In the genomic region with DNA sequence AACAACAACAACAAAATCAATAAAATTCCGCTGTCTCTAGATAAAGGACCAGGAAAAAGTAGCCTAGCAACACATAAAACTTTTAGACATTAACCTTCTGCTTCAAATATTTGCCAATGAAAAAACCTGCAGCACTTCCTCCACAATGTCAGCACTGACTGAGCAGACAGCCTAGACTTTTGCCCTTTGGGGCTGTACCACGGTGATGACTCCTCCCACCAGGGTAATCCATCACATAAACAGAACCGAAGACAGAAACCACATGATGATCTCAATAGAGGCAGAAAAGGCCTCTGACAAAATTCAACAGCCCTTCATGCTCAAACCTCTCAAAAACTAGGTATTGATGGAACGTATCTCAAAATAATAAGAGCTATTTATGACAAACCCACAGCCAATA, we compare ENCODE assay signal across 13 cellular contexts. TPM values are rescaled to one million over a fixed set of nuclear protein-coding genes. Genes with fewer than 3 reads are reported as not detected.
"Had no signal": no experiment of that assay in that cellular context is flagged by ENCODE, and none has a peak within 500 bp of the region (broad histone marks: within the 10 kb centered on the region; RNA-seq: fewer than 3 reads in every experiment).

No MANE protein-coding gene starts in this region.

- H3K27ac Mint-ChIP-seq: activated CD4-positive, alpha-beta memory T cell treated with anti-CD3 and anti-CD28 coated beads for 36 hours; activated naive CD8-positive, alpha-beta T cell treated with anti-CD3 and anti-CD28 coated beads, Interleukin-2, amount 10 ng/mL, durations not matched to agents 7 days and 5 days; immature natural killer cell; T-helper 2 cell treated with Interferon-gamma antibody and Interleukin-4, amounts not matched to agents 5 μg/mL and 100 μg/mL, for 36 hours had no signal

- ATAC-seq: activated T-cell treated with anti-CD3 and anti-CD28 coated beads, Interleukin-2, amount 50 U/mL, for 4 hours; left cardiac atrium had no signal

- H3K4me3 Mint-ChIP-seq: activated CD4-positive, alpha-beta memory T cell treated with anti-CD3 and anti-CD28 coated beads for 36 hours; activated naive CD8-positive, alpha-beta T cell treated with anti-CD3 and anti-CD28 coated beads, Interleukin-2, amount 10 ng/mL, durations not matched to agents 7 days and 5 days; activated T-cell treated with anti-CD3 and anti-CD28 coated beads, Interleukin-2, amount 50 U/mL, for 4 hours; immature natural killer cell; nephron; T-helper 2 cell treated with Interferon-gamma antibody and Interleukin-4, amounts not matched to agents 5 μg/mL and 100 μg/mL, for 36 hours had no signal

- H3K27me3 Mint-ChIP-seq: activated CD4-positive, alpha-beta memory T cell treated with anti-CD3 and anti-CD28 coated beads for 36 hours; activated naive CD8-positive, alpha-beta T cell treated with anti-CD3 and anti-CD28 coated beads, Interleukin-2, amount 10 ng/mL, durations not matched to agents 7 days and 5 days had no signal

- H3K4me1 Mint-ChIP-seq: activated naive CD8-positive, alpha-beta T cell treated with anti-CD3 and anti-CD28 coated beads, Interleukin-2, amount 10 ng/mL, durations not matched to agents 7 days and 5 days; immature natural killer cell; nephron had no signal

- DNase-seq: activated CD4-positive, alpha-beta memory T cell treated with anti-CD3 and anti-CD28 coated beads for 36 hours; activated CD4-positive, alpha-beta T cell treated with anti-CD3 and anti-CD28 coated beads for 1 hour; activated gamma-delta T cell; activated naive CD8-positive, alpha-beta T cell treated with anti-CD3 and anti-CD28 coated beads, Interleukin-2, amount 10 ng/mL, durations not matched to agents 7 days and 5 days; activated T-cell treated with anti-CD3 and anti-CD28 coated beads, Interleukin-2, amount 50 U/mL, for 4 hours; anterior cingulate cortex; dorsolateral prefrontal cortex; immature natural killer cell; left cardiac atrium; mammary epithelial cell; ovary had no signal

- H3K9me3 Mint-ChIP-seq: activated T-cell treated with anti-CD3 and anti-CD28 coated beads, Interleukin-2, amount 50 U/mL, for 4 hours; nephron had no signal

- H3K36me3 Mint-ChIP-seq: activated CD4-positive, alpha-beta memory T cell treated with anti-CD3 and anti-CD28 coated beads for 36 hours; activated naive CD8-positive, alpha-beta T cell treated with anti-CD3 and anti-CD28 coated beads, Interleukin-2, amount 10 ng/mL, durations not matched to agents 7 days and 5 days; immature natural killer cell had no signal

RNA-seq across cellular contexts. Expression of a gene that starts 30.2 kb away (rescaled TPM):
- total RNA-seq: activated CD4-positive, alpha-beta memory T cell treated with anti-CD3 and anti-CD28 coated beads for 36 hours; activated naive CD8-positive, alpha-beta T cell treated with anti-CD3 and anti-CD28 coated beads, Interleukin-2, amount 10 ng/mL, durations not matched to agents 7 days and 5 days; activated T-cell treated with anti-CD3 and anti-CD28 coated beads, Interleukin-2, amount 50 U/mL, for 4 hours; mammary epithelial cell had no signal
- polyA plus RNA-seq: immature natural killer cell, mammary epithelial cell had no signal
